ENCODE assay signal across 14 cellular contexts in the genomic region with DNA sequence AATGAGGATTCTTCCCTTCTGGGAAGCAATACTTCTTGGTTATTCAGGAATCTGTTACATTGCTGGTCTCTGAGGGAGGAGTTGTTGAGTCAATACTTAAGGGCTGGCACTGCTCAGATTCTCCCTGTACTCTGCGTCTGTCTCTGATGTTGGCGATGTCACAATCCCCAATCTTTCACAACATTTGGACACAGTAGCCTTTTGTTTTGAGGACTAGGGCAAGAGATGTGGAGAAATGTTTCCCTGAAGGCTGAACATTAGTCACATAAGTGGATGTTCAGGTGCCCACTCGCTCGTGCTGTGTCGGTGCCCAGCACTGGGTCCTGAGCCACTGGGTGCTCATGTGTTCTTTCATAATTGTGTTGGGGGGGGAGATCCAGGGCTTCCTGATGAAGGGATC. TPM values are rescaled to one million over a fixed set of nuclear protein-coding genes. Genes with fewer than 3 reads are reported as not detected.
DNase-seq lines count a peak whose midpoint lies in the region; ATAC-seq and TF ChIP-seq lines count a peak whose summit lies in the region.
"Had no signal": no experiment of that assay in that cellular context is flagged by ENCODE, and none has a peak within 500 bp of the region (broad histone marks: within the 10 kb centered on the region; RNA-seq: fewer than 3 reads in every experiment).

No MANE protein-coding gene starts in this region.

- DNase-seq in NCI-H460 (ENCODE audit: extremely low read depth, low read depth) (peak; percentile 77), caudate nucleus (lab: John Stamatoyannopoulos, UW) (peak in 2 of 61 donors; percentile 29 to 33), left lung (no peak), thyroid gland (peak; percentile 33 to 51), NCI-H510A treated with DMSO at 0.1 percent for 48 hours (lab: John Stamatoyannopoulos, UW) (no peak), Peyer's patch (no peak)
- DNase-seq in activated CD4-positive, alpha-beta T cell treated with anti-CD3 and anti-CD28 coated beads, Interleukin-2, amount 50 U/mL, for 1 hour, result no peak
- DNase-seq: activated CD4-positive, CD25-positive, alpha-beta regulatory T cell treated with anti-CD3 and anti-CD28 coated beads, Interleukin-2, amount 50 U/mL, for 72 hours; activated T-cell treated with anti-CD3 and anti-CD28 coated beads, Interleukin-2, amount 50 U/mL, for 24 hours; amniotic stem cell; CD8-positive, alpha-beta T cell; dermis blood vessel endothelial cell; NCI-H2081 treated with DMSO at 0.1 percent for 48 hours had no signal

- 22 to 30% methylated on average over 5 of the region's 5 CpGs for WGBS in thyroid gland, 2 donors

- H3K4me1 ChIP-seq in left lung (no peaks in the 10 kb centered on the region), thyroid gland (no peaks in the 10 kb centered on the region), Peyer's patch (no peaks in the 10 kb centered on the region)

- TF ChIP-seq POLR2A in thyroid gland (IDR thresholded peaks at IDR 0.05) (no peak), Peyer's patch (IDR thresholded peaks at IDR 0.05) (no peak)

- no peak overlapping the region for H3K4me3 ChIP-seq in left lung
- no peak overlapping the region for H3K4me3 ChIP-seq in thyroid gland (replicated peaks in 1 of 3)
- H3K4me3 ChIP-seq in Peyer's patch, result no peak overlapping the region

- H3K36me3 ChIP-seq in left lung (no peaks in the 10 kb centered on the region), thyroid gland (no peaks in the 10 kb centered on the region), Peyer's patch (no peaks in the 10 kb centered on the region)

- ATAC-seq in left lung (peak; percentile 84), HG03342 (IDR thresholded peaks at IDR 0.05; ENCODE audit: unreplicated experiment) (no peak)
- ATAC-seq: CD8-positive, alpha-beta T cell had no signal

- peaks cover 0 to 2% of the 10 kb centered on the region in 2 donors for H3K9me3 ChIP-seq in left lung
- H3K9me3 ChIP-seq in thyroid gland, result no peaks in the 10 kb centered on the region
- H3K9me3 ChIP-seq in Peyer's patch, result no peaks in the 10 kb centered on the region

- peak overlapping the region; percentile 56 for H3K27ac ChIP-seq in caudate nucleus (ENCODE audit: low read depth, low read length)
- H3K27ac ChIP-seq in left lung, result no peak overlapping the region
- peak overlapping the region in 1 of 3 donors; percentile 2 for H3K27ac ChIP-seq in thyroid gland
- H3K27ac ChIP-seq in Peyer's patch, result no peak overlapping the region

- intact Hi-C loops in left lung (cut with DNase I) (no loop called here), thyroid gland (cut with DNase I) (no loop called here)

- TF ChIP-seq CTCF in left lung (IDR thresholded peaks at IDR 0.05), result no peak
- no peak for TF ChIP-seq CTCF in thyroid gland (IDR thresholded peaks at IDR 0.05)
- TF ChIP-seq CTCF in Peyer's patch (IDR thresholded peaks at IDR 0.05), result no peak

- H3K27me3 ChIP-seq in left lung (no peaks in the 10 kb centered on the region), thyroid gland (no peaks in the 10 kb centered on the region), Peyer's patch (no peaks in the 10 kb centered on the region)

RNA-seq across cellular contexts. Expression of a gene that starts 55.0 kb away (rescaled TPM):
- total RNA-seq in NCI-H460 (2014; rRNA removed; shearing (Covaris generic)), result 1.8 and 2.5 TPM in 2 replicates
- 0.08 and 0.15 TPM in 2 replicates for polyA plus RNA-seq in NCI-H460 (2014; cell fraction: nucleus; rRNA removed)
- total RNA-seq in left lung (under 1 TPM; 0.55 to 0.89 TPM), thyroid gland (10 to 100 TPM in 3 of 4 donors, 1 to 10 TPM in 1; 3.5 to 17.9 (median 11.4) TPM), Peyer's patch (1 to 10 TPM in 1 of 4 donors, under 1 TPM in 2, not detected in 1; 0.54 to 2.0 (median 0.83) TPM)
- total RNA-seq: CD8-positive, alpha-beta T cell; dermis blood vessel endothelial cell had no signal

Comparison
In these comparisons a context has a peak if more than half of its experiments do, and no peak if none do; other contexts are left out.
1. DNase-seq: peak in NCI-H460 (single experiment) and thyroid gland (2 of 2); none in left lung (0 of 2), NCI-H510A treated with DMSO at 0.1 percent for 48 hours (single experiment), Peyer's patch (0 of 3) and activated CD4-positive, alpha-beta T cell treated with anti-CD3 and anti-CD28 coated beads, Interleukin-2, amount 50 U/mL, for 1 hour (single experiment).